In genomic region chr9:98037362-98037761, GRCh38 we compare ENCODE assay signal across 2 cellular contexts.
TF ChIP-seq lines count a peak whose summit lies in the region.

No MANE protein-coding gene starts in this region.

TF ChIP-seq in liver, 16 proteins besides CTCF, POLR2A, EP300 and RAD21:
- TF ChIP-seq NR2F2 (IDR thresholded peaks at IDR 0.05) (peak; percentile 76), SP1 (IDR thresholded peaks at IDR 0.05) (no peak), EGR1 (IDR thresholded peaks at IDR 0.05; ENCODE audit: low read depth in 2 of 2) (no peak), HNF4G (IDR thresholded peaks at IDR 0.05) (no peak)
TF ChIP-seq in liver: peak in this region for 1.

TF ChIP-seq in HepG2, 621 proteins besides CTCF, POLR2A, EP300 and RAD21:
- TF ChIP-seq ERF (CRISPR knock-in tag; IDR thresholded peaks at IDR 0.05) (no peak), CENPT (CRISPR knock-in tag; IDR thresholded peaks at IDR 0.05; ENCODE audit: low read depth) (no peak), RARG (CRISPR knock-in tag; IDR thresholded peaks at IDR 0.05; ENCODE audit: low read depth) (no peak), MLX (CRISPR knock-in tag; IDR thresholded peaks at IDR 0.05) (no peak), HDAC2 (CRISPR knock-in tag; IDR thresholded peaks at IDR 0.05) (no peak), ZNF773 (CRISPR knock-in tag; IDR thresholded peaks at IDR 0.05; ENCODE audit: borderline replicate concordance) (no peak), KAT2B (IDR thresholded peaks at IDR 0.05; ENCODE audit: borderline replicate concordance, low read depth, low read length) (no peak), ZNF512B (CRISPR knock-in tag; IDR thresholded peaks at IDR 0.05; ENCODE audit: borderline replicate concordance) (no peak), ZFP82 (CRISPR knock-in tag; IDR thresholded peaks at IDR 0.05; ENCODE audit: borderline replicate concordance) (no peak), ZNF329 (CRISPR knock-in tag; IDR thresholded peaks at IDR 0.05; ENCODE audit: low read depth) (no peak), FOXJ3 (CRISPR knock-in tag; IDR thresholded peaks at IDR 0.05; ENCODE audit: borderline replicate concordance) (no peak), ARNT2 (CRISPR knock-in tag; IDR thresholded peaks at IDR 0.05; ENCODE audit: low read depth) (no peak), SCMH1 (CRISPR knock-in tag; IDR thresholded peaks at IDR 0.05; ENCODE audit: borderline replicate concordance) (no peak), SUZ12 (IDR thresholded peaks at IDR 0.05; ENCODE audit: low read depth, low read length) (no peak), MYNN (CRISPR knock-in tag; IDR thresholded peaks at IDR 0.05; ENCODE audit: low read depth) (no peak), POLR2G (IDR thresholded peaks at IDR 0.05; ENCODE audit: low read depth, low read length) (no peak)
